Comparison of ENCODE assay signal across 8 cellular contexts in genomic region chr7:130959743-130960207, GRCh38.
DNase-seq lines count a peak whose midpoint lies in the region.

No MANE protein-coding gene starts in this region.

- intact Hi-C loops in activated CD4-positive, alpha-beta memory T cell treated with anti-CD3 and anti-CD28 coated beads for 36 hours (cut with micrococcal nuclease), result loop anchor here (2.0 to 10.0 kb wide), 5 partner anchors 15 to 273 kb away; no protein-coding TSS in a partner anchor
- intact Hi-C loops in posterior vena cava (cut with DNase I), result no loop called here

- DNase-seq in GM04504 (ENCODE audit: low read depth) (peak; percentile 64), KBM-7 (peak; percentile 86), kidney tubule cell (ENCODE audit: low spot score) (peak; percentile 74), hepatic stellate cell (ENCODE audit: low spot score) (no peak), posterior vena cava (ENCODE audit: low spot score) (no peak), SKM-1 treated with dmso at 0.1 percent for 144 hours (lab: John Stamatoyannopoulos, UW; ENCODE audit: unreplicated experiment) (no peak)
- DNase-seq in activated CD4-positive, alpha-beta memory T cell treated with anti-CD3 and anti-CD28 coated beads for 36 hours, result peak; percentile 60
- DNase-seq in stimulated activated CD8-positive, alpha-beta memory T cell treated with anti-CD3 and anti-CD28 coated beads, Interleukin-4, amount 100 ng/mL, for 48 hours, result no peak

- H3K36me3 Mint-ChIP-seq in activated CD4-positive, alpha-beta memory T cell treated with anti-CD3 and anti-CD28 coated beads for 36 hours, result peaks cover 68% of the 10 kb centered on the region

- no peak overlapping the region for H3K27ac Mint-ChIP-seq in activated CD4-positive, alpha-beta memory T cell treated with anti-CD3 and anti-CD28 coated beads for 36 hours

- CTCF ChIA-PET in activated CD4-positive, alpha-beta memory T cell treated with anti-CD3 and anti-CD28 coated beads for 36 hours (lab: Charles Lee), result interaction anchor here (0.7 to 5.6 kb wide), 13 partner anchors 11 to 92 kb away, joined by 3 to 26 read pairs (median 5); no protein-coding TSS in a partner anchor

- H3K4me1 Mint-ChIP-seq in activated CD4-positive, alpha-beta memory T cell treated with anti-CD3 and anti-CD28 coated beads for 36 hours (ENCODE audit: low read depth), result peaks cover 47% of the 10 kb centered on the region

- H3K9me3 Mint-ChIP-seq in activated CD4-positive, alpha-beta memory T cell treated with anti-CD3 and anti-CD28 coated beads for 36 hours, result no peaks in the 10 kb centered on the region

- POLR2A ChIA-PET in activated CD4-positive, alpha-beta memory T cell treated with anti-CD3 and anti-CD28 coated beads for 36 hours (lab: Charles Lee), result interaction anchor here (0.8 to 17.8 kb wide), 29 partner anchors 10 to 150 kb away, joined by 3 to 314 read pairs (median 10); no protein-coding TSS in a partner anchor

- H3K27me3 Mint-ChIP-seq in activated CD4-positive, alpha-beta memory T cell treated with anti-CD3 and anti-CD28 coated beads for 36 hours, result peaks cover 6% of the 10 kb centered on the region

- in situ Hi-C loops in KBM-7 (cut with MboI; ENCODE audit: low pct_unique_long_range_greater_than_20kb, low sequenced_read_pairs), result no loop called here

- peak overlapping the region; percentile 84 for H3K4me3 Mint-ChIP-seq in activated CD4-positive, alpha-beta memory T cell treated with anti-CD3 and anti-CD28 coated beads for 36 hours

Comparison
In these comparisons a context has a peak if more than half of its experiments do, and no peak if none do; other contexts are left out.
1. DNase-seq: peak in GM04504 (single experiment), KBM-7 (single experiment), activated CD4-positive, alpha-beta memory T cell treated with anti-CD3 and anti-CD28 coated beads for 36 hours (single experiment) and kidney tubule cell (single experiment); none in hepatic stellate cell (single experiment), posterior vena cava (single experiment), stimulated activated CD8-positive, alpha-beta memory T cell treated with anti-CD3 and anti-CD28 coated beads, Interleukin-4, amount 100 ng/mL, for 48 hours (single experiment) and SKM-1 treated with dmso at 0.1 percent for 144 hours (single experiment).